Comparison of ENCODE assay signal across 20 cellular contexts in the genomic region with DNA sequence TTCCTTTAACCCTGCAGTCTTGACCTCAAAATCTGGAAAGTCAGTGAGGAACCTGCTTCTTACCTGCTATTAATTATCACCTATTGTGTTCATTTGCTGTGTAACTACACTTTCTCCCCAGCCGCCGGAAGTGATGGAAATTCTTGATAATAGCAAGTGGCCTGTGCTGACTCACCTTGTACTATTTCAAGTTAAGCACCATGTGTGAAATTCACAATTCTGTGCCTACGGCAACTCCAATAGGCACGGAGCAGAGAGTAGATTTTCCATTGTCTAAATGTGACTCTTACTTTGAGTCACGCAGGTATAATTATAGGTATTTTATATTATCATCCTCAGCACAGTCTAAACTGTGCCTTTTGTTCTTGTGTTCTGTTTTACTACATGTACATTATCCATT.
DNase-seq lines count a peak whose midpoint lies in the region; ATAC-seq and TF ChIP-seq lines count a peak whose summit lies in the region.
"Had no signal": no experiment of that assay in that cellular context is flagged by ENCODE, and none has a peak within 500 bp of the region (broad histone marks: within the 10 kb centered on the region; RNA-seq: fewer than 3 reads in every experiment).

No MANE protein-coding gene starts in this region.

- H3K9me3 ChIP-seq in PC-3 (ENCODE audit: low read length) (no peaks in the 10 kb centered on the region), spleen (no peaks in the 10 kb centered on the region), heart left ventricle (no peaks in the 10 kb centered on the region)
- H3K9me3 ChIP-seq: colonic mucosa, MG63, right atrium auricular region, thoracic aorta had no signal

- no peak overlapping the region for H3K27ac ChIP-seq in PC-3 (ENCODE audit: low read length)
- no peak overlapping the region for H3K27ac ChIP-seq in spleen
- no peak overlapping the region for H3K27ac ChIP-seq in heart left ventricle
- H3K27ac ChIP-seq: 22Rv1, C4-2B, colonic mucosa, PC-9, right atrium auricular region, thoracic aorta had no signal

- TF ChIP-seq POLR2A in spleen (IDR thresholded peaks at IDR 0.05) (no peak), heart left ventricle (IDR thresholded peaks at IDR 0.05) (no peak)

- intact Hi-C loops in PC-3 (cut with micrococcal nuclease) (no loop called here), spleen (cut with DNase I; ENCODE audit: low total_unique reads) (no loop called here), heart left ventricle (cut with DNase I) (no loop called here)

- H3K4me2 ChIP-seq in PC-3 (ENCODE audit: low read length), result no peak overlapping the region
- H3K4me2 ChIP-seq: PC-9 had no signal

- H4K20me1 ChIP-seq in PC-3 (ENCODE audit: low read length), result no peaks in the 10 kb centered on the region

- H3F3A ChIP-seq in PC-3 (ENCODE audit: low read length, unreplicated experiment), result no peaks in the 10 kb centered on the region

- TF ChIP-seq CTCF in PC-3 (conservative IDR thresholded peaks at IDR 0.05; ENCODE audit: low read depth, low read length), result no peak
- TF ChIP-seq CTCF in kidney epithelial cell (IDR thresholded peaks at IDR 0.05; ENCODE audit: insufficient read depth, low read length, poor library complexity, severe bottlenecking), result no peak
- TF ChIP-seq CTCF in spleen (IDR thresholded peaks at IDR 0.05 in 8 of 11, conservative IDR thresholded peaks at IDR 0.05 in 3 of 11), result no peak
- no peak for TF ChIP-seq CTCF in heart left ventricle (IDR thresholded peaks at IDR 0.05)

- CTCF ChIA-PET in PC-3 (lab: Charles Lee), result no interaction called here

- H3K4me3 ChIP-seq in PC-3 (ENCODE audit: low read length), result no peak overlapping the region
- no peak overlapping the region for H3K4me3 ChIP-seq in kidney epithelial cell (ENCODE audit: low read depth, low read length)
- no peak overlapping the region for H3K4me3 ChIP-seq in spleen
- no peak overlapping the region for H3K4me3 ChIP-seq in heart left ventricle
- H3K4me3 ChIP-seq: colonic mucosa, MG63, PC-9, right atrium auricular region, thoracic aorta had no signal

- no TSS peak for BruUV-seq in PC-3 (replicated peaks; lab: Mats Ljungman, UMichigan)

- 45 to 55% (median 48%) methylated on average over 5 of the region's 5 CpGs for WGBS in spleen, 5 donors
- WGBS in heart left ventricle, 4 donors, result 63 to 75% (median 68%) methylated on average over 5 of the region's 5 CpGs

- H3K4me1 ChIP-seq in PC-3 (ENCODE audit: insufficient read depth, low read length) (no peaks in the 10 kb centered on the region), spleen (no peaks in the 10 kb centered on the region), heart left ventricle (no peaks in the 10 kb centered on the region)
- H3K4me1 ChIP-seq: colonic mucosa, right atrium auricular region had no signal

- H3K9me2 ChIP-seq in PC-3 (replicated peaks; ENCODE audit: low read length), result no peaks in the 10 kb centered on the region

- H3K27me3 ChIP-seq in PC-3 (ENCODE audit: low read length) (peaks cover 64% of the 10 kb centered on the region), kidney epithelial cell (ENCODE audit: control insufficient read depth, insufficient read depth, low read length) (no peaks in the 10 kb centered on the region), spleen (replicated peaks in 1 of 7) (no peaks in the 10 kb centered on the region), heart left ventricle (no peaks in the 10 kb centered on the region)
- H3K27me3 ChIP-seq: colonic mucosa, right atrium auricular region had no signal

- DNase-seq in NCI-H1105 treated with DMSO at 0.1 percent for 48 hours (lab: John Stamatoyannopoulos, UW), result peak; percentile 28
- DNase-seq in NCI-H1105 (lab: John Stamatoyannopoulos, UW), result no peak
- peak; percentile 11 for DNase-seq in PC-3
- DNase-seq in kidney epithelial cell (ENCODE audit: low read depth), result peak; percentile 34
- DNase-seq in spleen, result no peak
- DNase-seq in heart left ventricle, result no peak
- DNase-seq: activated CD8-positive, alpha-beta memory T cell treated with anti-CD3 and anti-CD28 coated beads for 24 hours; colonic mucosa; MG63; midbrain; NCI-H446 treated with DMSO at 0.1 percent for 48 hours; stimulated activated CD4-positive, alpha-beta T cell treated with anti-CD3 and anti-CD28 coated beads, Interleukin-1b, Interleukin-23, amount 100 ng/mL, for 48 hours had no signal

- H3K79me2 ChIP-seq in PC-3 (ENCODE audit: low read length), result no peaks in the 10 kb centered on the region

- no peaks in the 10 kb centered on the region for H3K36me3 ChIP-seq in PC-3 (ENCODE audit: low read depth, low read length)
- no peaks in the 10 kb centered on the region for H3K36me3 ChIP-seq in kidney epithelial cell (ENCODE audit: control insufficient read depth, insufficient read depth, low read length)
- H3K36me3 ChIP-seq in spleen, result no peaks in the 10 kb centered on the region
- H3K36me3 ChIP-seq in heart left ventricle, result no peaks in the 10 kb centered on the region
- H3K36me3 ChIP-seq: colonic mucosa, MG63, right atrium auricular region, thoracic aorta had no signal

- H3K9ac ChIP-seq in PC-3 (ENCODE audit: low read length), result no peak overlapping the region

- ATAC-seq in HG03565 (IDR thresholded peaks at IDR 0.05; ENCODE audit: unreplicated experiment) (peak; percentile 48), PC-3 (no peak), HG02938 (IDR thresholded peaks at IDR 0.05; ENCODE audit: unreplicated experiment) (no peak), heart left ventricle (no peak)
- ATAC-seq: activated T-helper 17 cell treated with anti-CD3 and anti-CD28 coated beads, Interleukin-2, amount 50 U/mL, for 72 hours had no signal

- POLR2A ChIA-PET in PC-3 (lab: Charles Lee; ENCODE audit: unreplicated experiment), result no interaction called here

- H2AFZ ChIP-seq in PC-3 (ENCODE audit: low read length), result no peak overlapping the region
- H2AFZ ChIP-seq: PC-9 had no signal

Comparison
In these comparisons a context has a peak if more than half of its experiments do, and no peak if none do; other contexts are left out.
1. DNase-seq: peak in NCI-H1105 treated with DMSO at 0.1 percent for 48 hours (single experiment), PC-3 (single experiment) and kidney epithelial cell (single experiment); none in NCI-H1105 (single experiment), spleen (single experiment) and heart left ventricle (0 of 5).